Comparison of ENCODE assay signal across 9 cellular contexts in the genomic region with DNA sequence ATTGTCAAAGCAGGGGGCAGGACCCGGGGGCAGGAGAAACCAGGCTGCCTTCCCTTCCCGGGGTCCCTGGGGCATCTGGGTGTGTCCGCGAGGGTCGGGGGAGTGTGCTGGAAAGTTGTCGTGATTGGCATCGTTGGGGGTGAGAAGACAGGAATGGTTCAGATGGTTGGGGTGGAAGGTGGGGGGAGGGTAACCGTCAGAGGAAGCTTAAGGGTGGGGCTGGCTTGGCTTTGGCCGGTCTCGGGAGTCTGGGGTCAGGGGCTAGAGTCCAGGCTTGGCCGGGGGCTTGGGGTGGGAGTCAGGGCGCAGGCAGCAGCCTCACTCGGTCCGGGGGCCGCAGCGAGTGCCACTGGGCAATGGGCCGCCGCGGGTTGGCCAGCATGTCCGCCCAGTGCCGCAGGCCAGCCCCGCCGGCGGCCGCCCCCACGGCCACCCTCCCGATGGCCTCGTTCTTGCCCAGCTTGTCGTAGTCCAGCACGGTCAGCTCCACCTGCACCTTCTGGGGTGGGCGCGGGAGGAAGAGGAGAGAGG. TPM values are rescaled to one million over a fixed set of nuclear protein-coding genes. Genes with fewer than 3 reads are reported as not detected.
DNase-seq lines count a peak whose midpoint lies in the region; ATAC-seq, FAIRE-seq and TF ChIP-seq lines count a peak whose summit lies in the region.
"Had no signal": no experiment of that assay in that cellular context is flagged by ENCODE, and none has a peak within 500 bp of the region (broad histone marks: within the 10 kb centered on the region; RNA-seq: fewer than 3 reads in every experiment).

No MANE protein-coding gene starts in this region.

- no peak for TF ChIP-seq POLR2A in transverse colon (IDR thresholded peaks at IDR 0.05)

- peak overlapping the region; percentile 95 for H2AFZ ChIP-seq in mammary epithelial cell (ENCODE audit: low read depth, low read length)

- H3K9me3 ChIP-seq in mammary epithelial cell (replicated peaks; ENCODE audit: insufficient read depth, low read length) (no peaks in the 10 kb centered on the region), tibial artery (no peaks in the 10 kb centered on the region), transverse colon (no peaks in the 10 kb centered on the region)

- no peak overlapping the region for H3K9ac ChIP-seq in mammary epithelial cell (ENCODE audit: insufficient read depth, low read length)
- H3K9ac ChIP-seq: KMS-11 had no signal

- dilution Hi-C loops in mammary epithelial cell (cut with HindIII; ENCODE audit: low sequenced_read_pairs): loop anchor here (5.0 to 10.0 kb wide), 9 partner anchors 44 to 449 kb away; a partner anchor contains a TSS

- H3K27me3 ChIP-seq in mammary epithelial cell (ENCODE audit: insufficient read depth, low read length): no peaks in the 10 kb centered on the region
- H3K27me3 ChIP-seq in tibial artery: peaks cover 3 to 93% of the 10 kb centered on the region in 2 donors
- H3K27me3 ChIP-seq in transverse colon: peaks cover 100% of the 10 kb centered on the region

- H3K36me3 ChIP-seq in mammary epithelial cell (ENCODE audit: insufficient read depth, low read length) (no peaks in the 10 kb centered on the region), tibial artery (no peaks in the 10 kb centered on the region), transverse colon (no peaks in the 10 kb centered on the region)

- TF ChIP-seq EP300 in transverse colon (IDR thresholded peaks at IDR 0.05; ENCODE audit: low read depth): no peak

- H3K79me2 ChIP-seq in mammary epithelial cell (ENCODE audit: insufficient read depth, low read length): no peaks in the 10 kb centered on the region

- H3K27ac ChIP-seq in mammary epithelial cell (ENCODE audit: insufficient read depth, low read depth, low read length) (no peak overlapping the region), tibial artery (no peak overlapping the region), transverse colon (no peak overlapping the region)
- H3K27ac ChIP-seq: KMS-11 had no signal

- no peaks in the 10 kb centered on the region for H3K36me3 Mint-ChIP-seq in activated T-cell treated with anti-CD3 and anti-CD28 coated beads, Interleukin-2, amount 50 U/mL, for 4 hours (ENCODE audit: insufficient read depth)

- BruUV-seq in mammary epithelial cell (replicated peaks; lab: Mats Ljungman, UMichigan): no TSS peak

- H3K4me3 Mint-ChIP-seq in activated T-cell treated with anti-CD3 and anti-CD28 coated beads, Interleukin-2, amount 50 U/mL, for 4 hours: peak overlapping the region; percentile 13

- DNase-seq in activated T-cell treated with anti-CD3 and anti-CD28 coated beads, Interleukin-2, amount 50 U/mL, for 4 hours: no peak
- DNase-seq in activated T-cell treated with anti-CD3 and anti-CD28 coated beads for 4 hours (no peak), mammary epithelial cell (no peak), left colon (no peak), tibial artery (no peak), frontal cortex (ENCODE audit: low spot score in 2 of 2) (no peak), transverse colon (no peak)
- no peak for DNase-seq in stimulated activated CD4-positive, alpha-beta T cell treated with anti-CD3 and anti-CD28 coated beads, Interleukin-1b, Interleukin-23, amount 100 ng/mL, for 48 hours

- TF ChIP-seq CTCF in mammary epithelial cell (conservative IDR thresholded peaks at IDR 0.05 in 1 of 2, IDR thresholded peaks at IDR 0.05 in 1 of 2; ENCODE audit: extremely low read depth in 1 of 2, insufficient read depth in 1 of 2, low read depth in 1 of 2, low read length in 2 of 2): no peak
- no peak for TF ChIP-seq CTCF in tibial artery (IDR thresholded peaks at IDR 0.05)
- TF ChIP-seq CTCF in transverse colon (IDR thresholded peaks at IDR 0.05): no peak

- ATAC-seq in activated T-cell treated with anti-CD3 and anti-CD28 coated beads, Interleukin-2, amount 50 U/mL, for 4 hours: peak in 1 of 2 donors; percentile 8
- peak; percentile 3 for ATAC-seq in left colon

- H3K27me3 Mint-ChIP-seq in activated T-cell treated with anti-CD3 and anti-CD28 coated beads, Interleukin-2, amount 50 U/mL, for 4 hours (ENCODE audit: low read depth): peaks cover 76% of the 10 kb centered on the region

- H3K4me2 ChIP-seq in mammary epithelial cell (ENCODE audit: insufficient read depth, low read depth, low read length): peak overlapping the region; percentile 95
- H3K4me2 ChIP-seq: KMS-11 had no signal

- WGBS in mammary epithelial cell (ENCODE audit: low coverage, missing lambda C conversion rate): 2% methylated on average over 7 of the region's 32 CpGs
- WGBS in transverse colon (ENCODE audit: low coverage in 1 of 2), 2 donors: 4 to 13% methylated on average over 6 to 17 of the region's 32 CpGs

- CTCF ChIA-PET in mammary epithelial cell (lab: Charles Lee; ENCODE audit: low non-redundant PET): no interaction called here

- in situ Hi-C loops in mammary epithelial cell (cut with MboI; ENCODE audit: low sequenced_read_pairs in 2 of 2): no loop called here
- in situ Hi-C loops in transverse colon (cut with MboI; ENCODE audit: low pct_ligation_motif_present in 1 of 4, low pct_unique_long_range_greater_than_20kb in 1 of 4, low sequenced_read_pairs in 3 of 4): no loop called here

- H3K4me1 Mint-ChIP-seq in activated T-cell treated with anti-CD3 and anti-CD28 coated beads, Interleukin-2, amount 50 U/mL, for 4 hours (ENCODE audit: low read depth): peaks cover 16% of the 10 kb centered on the region

- H3K4me3 ChIP-seq in mammary epithelial cell (replicated peaks in 1 of 3; ENCODE audit: insufficient read depth in 1 of 3, low read depth in 2 of 3, low read length in 3 of 3) (peak overlapping the region; percentile 56 to 69 (median 59)), tibial artery (peak overlapping the region; percentile 13 to 31), transverse colon (peak overlapping the region in 2 of 4 donors; percentile 23 to 29)

- no peak for FAIRE-seq in frontal cortex (lab: Jason Lieb, UNC)

- no peaks in the 10 kb centered on the region for H3K9me3 Mint-ChIP-seq in activated T-cell treated with anti-CD3 and anti-CD28 coated beads, Interleukin-2, amount 50 U/mL, for 4 hours

- no peaks in the 10 kb centered on the region for H4K20me1 ChIP-seq in mammary epithelial cell (ENCODE audit: insufficient read depth, low read length)

- H3K4me1 ChIP-seq in mammary epithelial cell (ENCODE audit: insufficient read depth, low read length): peaks cover 15% of the 10 kb centered on the region
- peaks cover 0 to 15% (median 9%) of the 10 kb centered on the region in 4 donors for H3K4me1 ChIP-seq in tibial artery
- H3K4me1 ChIP-seq in transverse colon: peaks cover 7 to 12% (median 11%) of the 10 kb centered on the region in 4 donors

- intact Hi-C loops in mammary epithelial cell (cut with micrococcal nuclease): loop anchor here (1.0 to 10.0 kb wide), 2 partner anchors 86 to 978 kb away; a partner anchor contains a TSS
- intact Hi-C loops in left colon (cut with DNase I, micrococcal nuclease): no loop called here
- intact Hi-C loops in tibial artery (cut with DNase I; ENCODE audit: low total_unique reads): no loop called here
- intact Hi-C loops in transverse colon (cut with DNase I; ENCODE audit: low total_unique reads): no loop called here

RNA-seq across cellular contexts. Expression of a gene that starts 6.8 kb away (rescaled TPM):
- total RNA-seq in activated T-cell treated with anti-CD3 and anti-CD28 coated beads, Interleukin-2, amount 50 U/mL, for 4 hours: under 1 TPM in 2 of 3 donors, not detected in 1; 0.25 to 0.45 TPM
- total RNA-seq in mammary epithelial cell: 1 to 10 TPM; 1.5 to 2.2 TPM
- polyA plus RNA-seq in mammary epithelial cell: 1.3 TPM
- not detected for polyA minus RNA-seq in mammary epithelial cell
- 1 to 10 TPM in 1 of 2 donors, under 1 TPM in 1; 0.79 to 2.6 TPM for total RNA-seq in left colon
- total RNA-seq in frontal cortex: not detected
- total RNA-seq in transverse colon: under 1 TPM in 2 of 4 donors, not detected in 2; 0.40 to 0.41 TPM

RNA-seq across cellular contexts. Expression of a gene that starts 6.8 kb away (rescaled TPM):
- not detected for total RNA-seq in activated T-cell treated with anti-CD3 and anti-CD28 coated beads, Interleukin-2, amount 50 U/mL, for 4 hours
- total RNA-seq in mammary epithelial cell (1 to 10 TPM in 1 of 2 donors, under 1 TPM in 1; 0.33 to 1.1 TPM), left colon (1 to 10 TPM in 1 of 2 donors, under 1 TPM in 1; 0.64 to 1.9 TPM), frontal cortex (33.0 TPM), transverse colon (1 to 10 TPM in 1 of 4 donors, under 1 TPM in 2, not detected in 1; 0.48 to 9.6 (median 0.96) TPM)
- polyA plus RNA-seq in mammary epithelial cell: 0.08 TPM
- not detected for polyA minus RNA-seq in mammary epithelial cell

RNA-seq across cellular contexts. Expression of a gene that starts 15.7 kb away (rescaled TPM):
- not detected for total RNA-seq in activated T-cell treated with anti-CD3 and anti-CD28 coated beads, Interleukin-2, amount 50 U/mL, for 4 hours
- 1 to 10 TPM in 1 of 2 donors, not detected in 1; 1.3 TPM for total RNA-seq in mammary epithelial cell
- 0.22 TPM for polyA plus RNA-seq in mammary epithelial cell
- not detected for polyA minus RNA-seq in mammary epithelial cell
- total RNA-seq in left colon: 1 to 10 TPM in 1 of 2 donors, not detected in 1; 1.1 TPM
- total RNA-seq in frontal cortex: 0.41 TPM
- not detected for total RNA-seq in transverse colon

RNA-seq across cellular contexts. Expression of a gene that starts 24.2 kb away (rescaled TPM):
- not detected for total RNA-seq in activated T-cell treated with anti-CD3 and anti-CD28 coated beads, Interleukin-2, amount 50 U/mL, for 4 hours
- total RNA-seq in mammary epithelial cell (10 to 100 TPM; 16.5 to 85.2 TPM), left colon (under 1 TPM; 0.40 to 0.70 TPM), frontal cortex (2.4 TPM), transverse colon (1 to 10 TPM in 2 of 4 donors, not detected in 2; 1.6 to 4.1 TPM)
- polyA plus RNA-seq in mammary epithelial cell: 21.5 TPM
- polyA minus RNA-seq in mammary epithelial cell: 24.5 TPM

RNA-seq across cellular contexts. Expression of a gene that starts 36.0 kb away (rescaled TPM):
- under 1 TPM; 0.11 to 0.38 (median 0.11) TPM for total RNA-seq in activated T-cell treated with anti-CD3 and anti-CD28 coated beads, Interleukin-2, amount 50 U/mL, for 4 hours
- total RNA-seq in mammary epithelial cell: under 1 TPM in 1 of 2 donors, not detected in 1; 0.38 TPM
- 0.12 TPM for polyA plus RNA-seq in mammary epithelial cell
- not detected for polyA minus RNA-seq in mammary epithelial cell
- total RNA-seq in left colon: 100 to 1,000 TPM in 1 of 2 donors, 10 to 100 TPM in 1; 95.7 to 104 TPM
- total RNA-seq in frontal cortex: 0.41 TPM
- total RNA-seq in transverse colon: 100 to 1,000 TPM in 2 of 4 donors, 10 to 100 TPM in 2; 31.2 to 176 (median 102) TPM
